1 cellular context compared by ENCODE assay signal in genomic region chr6:29769336-29769735, GRCh38.
TF ChIP-seq lines count a peak whose summit lies in the region.

No MANE protein-coding gene starts in this region.

TF ChIP-seq in GM12878, 131 proteins besides CTCF, POLR2A, EP300 and RAD21:
- peak; percentile 49; the same call in 1 of the 2 replicates for TF ChIP-seq BMI1 (IDR thresholded peaks at IDR 0.05; ENCODE audit: borderline replicate concordance)
- no peak for TF ChIP-seq SIX5 (IDR thresholded peaks at IDR 0.05; ENCODE audit: low read depth, low read length, severe bottlenecking)
